In genomic region chr4:126938023-126938422, GRCh38 we compare ENCODE assay signal across 24 cellular contexts.
DNase-seq lines count a peak whose midpoint lies in the region; ATAC-seq and TF ChIP-seq lines count a peak whose summit lies in the region.
"Had no signal": no experiment of that assay in that cellular context is flagged by ENCODE, and none has a peak within 500 bp of the region (broad histone marks: within the 10 kb centered on the region; RNA-seq: fewer than 3 reads in every experiment).

No MANE protein-coding gene starts in this region.

- TF ChIP-seq CTCF in fibroblast of lung (conservative IDR thresholded peaks at IDR 0.05 in 1 of 2, IDR thresholded peaks at IDR 0.05 in 1 of 2; ENCODE audit: low read depth in 1 of 2, low read length in 2 of 2) (no peak), osteoblast (IDR thresholded peaks at IDR 0.05; ENCODE audit: extremely low read depth, low read depth, low read length) (no peak)

- H3K36me3 ChIP-seq in adipocyte (ENCODE audit: control insufficient read depth, insufficient read depth, low read length, severe bottlenecking) = no peaks in the 10 kb centered on the region
- no peaks in the 10 kb centered on the region for H3K36me3 ChIP-seq in fibroblast of lung (ENCODE audit: control insufficient read depth, insufficient read depth, low read length)
- H3K36me3 ChIP-seq in osteoblast (ENCODE audit: insufficient read depth, low read length) = no peaks in the 10 kb centered on the region

- DNase-seq in EH (ENCODE audit: low read depth) (peak; percentile 32), adipocyte (ENCODE audit: low read depth) (no peak), fibroblast of lung (ENCODE audit: low read depth in 2 of 2) (peak; percentile 30 to 43), osteoblast (ENCODE audit: insufficient read length, low spot score, missing footprints) (peak; percentile 22), HK-2 (ENCODE audit: unreplicated experiment) (no peak)
- DNase-seq in activated effector memory CD4-positive, alpha-beta T cell treated with anti-CD3 and anti-CD28 coated beads, Interleukin-2, amount 50 U/mL, for 16 hours = no peak
- DNase-seq: 8988T; AML-193; C1 segment of cervical spinal cord; Calu3; CD8-positive, alpha-beta memory T cell; DMS153; GDM1; NCI-H1105; NCI-H146; NCI-H2029; NCI-H2171; NCI-H524 treated with DMSO at 0.1 percent for 48 hours; NCI-H82; OCI-M1; Right ventricle myocardium superior had no signal

- peaks cover 30% of the 10 kb centered on the region for H3K4me1 ChIP-seq in adipocyte (ENCODE audit: control insufficient read depth, insufficient read depth, low read length)
- H3K4me1 ChIP-seq in fibroblast of lung (ENCODE audit: control insufficient read depth, extremely low read depth, insufficient read depth, low read length) = peaks cover 5% of the 10 kb centered on the region
- peaks cover 12% of the 10 kb centered on the region for H3K4me1 ChIP-seq in osteoblast (ENCODE audit: insufficient read depth, low read length)

- H3K4me3 ChIP-seq in adipocyte (ENCODE audit: low read length) = peak overlapping the region; percentile 15
- H3K4me3 ChIP-seq in fibroblast of lung (replicated peaks in 1 of 4; ENCODE audit: control extremely low read depth in 1 of 4, insufficient read depth in 1 of 4, low read depth in 3 of 4, low read length in 4 of 4) = no peak overlapping the region
- no peak overlapping the region for H3K4me3 ChIP-seq in osteoblast (ENCODE audit: insufficient read depth, low read length)

- no peak overlapping the region for H3K9ac ChIP-seq in adipocyte (ENCODE audit: low read length)
- no peak overlapping the region for H3K9ac ChIP-seq in fibroblast of lung (ENCODE audit: insufficient read depth, low read length)
- H3K9ac ChIP-seq: KMS-11 had no signal

- H2AFZ ChIP-seq in fibroblast of lung (ENCODE audit: low read length) (no peak overlapping the region), osteoblast (ENCODE audit: low read length) (no peak overlapping the region)

- no peak for ATAC-seq in GM19397 (IDR thresholded peaks at IDR 0.05; ENCODE audit: unreplicated experiment)

- H3K27ac ChIP-seq in fibroblast of lung (ENCODE audit: insufficient read depth, low read length) (no peak overlapping the region), osteoblast (ENCODE audit: low read depth, low read length) (no peak overlapping the region)
- H3K27ac ChIP-seq: HL-60, KMS-11 had no signal

- H3K79me2 ChIP-seq in fibroblast of lung (ENCODE audit: control insufficient read depth, insufficient read depth, low read length) (no peaks in the 10 kb centered on the region), osteoblast (ENCODE audit: insufficient read depth, low read length) (no peaks in the 10 kb centered on the region)

- H3K4me2 ChIP-seq in fibroblast of lung (ENCODE audit: extremely low read depth, insufficient read depth, low read length) (no peak overlapping the region), osteoblast (ENCODE audit: insufficient read depth, low read length) (no peak overlapping the region)
- H3K4me2 ChIP-seq: KMS-11 had no signal

- H3K27me3 ChIP-seq in adipocyte (replicated peaks; ENCODE audit: control insufficient read depth, insufficient read depth, low read length) = no peaks in the 10 kb centered on the region
- H3K27me3 ChIP-seq in fibroblast of lung (ENCODE audit: control insufficient read depth, insufficient read depth, low read length) = no peaks in the 10 kb centered on the region
- H3K27me3 ChIP-seq in osteoblast (ENCODE audit: insufficient read depth, low read length) = no peaks in the 10 kb centered on the region

- no peaks in the 10 kb centered on the region for H3K9me3 ChIP-seq in adipocyte (ENCODE audit: control insufficient read depth, low read length)
- no peaks in the 10 kb centered on the region for H3K9me3 ChIP-seq in fibroblast of lung (ENCODE audit: control insufficient read depth, insufficient read depth, low read depth, low read length)
- H3K9me3 ChIP-seq in osteoblast (ENCODE audit: low read depth, low read length) = no peaks in the 10 kb centered on the region

- H4K20me1 ChIP-seq in fibroblast of lung (ENCODE audit: control insufficient read depth, extremely low read depth, insufficient read depth, low read length) = no peaks in the 10 kb centered on the region
- H4K20me1 ChIP-seq in osteoblast (ENCODE audit: insufficient read depth, low read length) = no peaks in the 10 kb centered on the region

Comparison
In these comparisons a context has a peak if more than half of its experiments do, and no peak if none do; other contexts are left out.
1. DNase-seq: peak in EH (single experiment), fibroblast of lung (2 of 2) and osteoblast (single experiment); none in adipocyte (single experiment), activated effector memory CD4-positive, alpha-beta T cell treated with anti-CD3 and anti-CD28 coated beads, Interleukin-2, amount 50 U/mL, for 16 hours (single experiment) and HK-2 (single experiment).